In the genomic region with DNA sequence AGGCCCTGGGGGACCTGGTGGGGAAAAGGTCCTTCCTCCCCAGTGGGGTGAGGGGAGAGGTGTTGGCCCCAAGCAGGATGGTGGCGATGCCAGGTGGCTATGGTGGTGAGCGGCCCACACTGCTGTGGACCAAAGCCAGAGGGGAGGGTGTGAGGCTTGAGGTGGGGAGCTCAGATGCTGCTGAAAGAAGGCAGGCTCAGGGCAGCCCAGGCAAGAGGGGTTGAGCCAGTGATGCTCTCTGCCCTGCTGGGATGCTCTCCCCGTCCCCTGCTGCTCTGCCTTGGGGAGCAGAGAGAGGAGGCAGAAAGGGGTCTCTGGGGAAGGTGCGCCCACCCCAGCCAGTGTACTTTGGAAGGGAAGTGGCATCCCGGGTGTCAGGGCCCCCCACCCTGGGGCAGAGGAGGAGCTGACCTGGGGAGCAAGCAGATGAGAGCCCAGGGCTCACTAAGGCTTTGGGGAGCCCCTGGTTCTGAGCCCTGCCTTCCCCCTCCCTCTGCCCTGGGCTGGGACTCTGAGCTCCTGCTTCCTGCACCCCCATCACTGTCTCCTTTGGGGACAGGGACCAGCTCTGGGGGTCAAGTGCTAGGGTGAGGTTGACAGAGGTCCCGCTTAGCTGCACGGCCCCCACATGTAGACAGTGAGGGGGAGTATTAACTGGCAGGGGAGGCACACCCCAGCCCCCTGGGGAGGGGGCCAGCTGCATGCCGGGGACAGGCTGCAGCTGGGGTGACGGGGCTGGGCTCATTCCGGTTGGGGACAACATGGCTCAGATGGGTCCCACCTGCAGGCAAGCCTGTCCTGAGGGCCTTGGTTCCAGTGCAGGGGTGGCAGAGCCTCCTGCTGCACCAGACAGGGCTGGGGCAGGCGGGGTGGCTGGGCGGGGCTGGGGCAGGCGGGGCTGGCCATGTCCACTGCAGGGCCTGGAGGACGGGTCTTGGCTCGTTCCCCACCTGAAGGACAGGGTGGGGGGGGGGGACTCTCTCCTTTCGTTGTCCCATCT, we compare ENCODE assay signal across 23 cellular contexts.
DNase-seq lines count a peak whose midpoint lies in the region; ATAC-seq, FAIRE-seq and TF ChIP-seq lines count a peak whose summit lies in the region.
"Had no signal": no experiment of that assay in that cellular context is flagged by ENCODE, and none has a peak within 500 bp of the region (broad histone marks: within the 10 kb centered on the region; RNA-seq: fewer than 3 reads in every experiment).

No MANE protein-coding gene starts in this region.

- no CpG with 5 or more reads among the region's 16 CpGs for WGBS in H9 (ENCODE audit: extremely low coverage, insufficient read length, low lambda C conversion rate)
- 80 to 89% (median 84%) methylated on average over 6 to 16 of the region's 16 CpGs for WGBS in ovary, 3 donors

- no peak overlapping the region for H2BK15ac ChIP-seq in H9 (ENCODE audit: low read depth, low read length)

- H3K9me3 Mint-ChIP-seq in activated CD4-positive, alpha-beta T cell treated with anti-CD3 and anti-CD28 coated beads for 36 hours (ENCODE audit: low read depth): peaks cover 7% of the 10 kb centered on the region
- peaks cover 11 to 16% of the 10 kb centered on the region in 2 experiments; a peak in 4 of 5 replicates for H3K9me3 Mint-ChIP-seq in H9

- H3K4me3 ChIP-seq in ovary (no peak overlapping the region), vagina (no peak overlapping the region)
- H3K4me3 ChIP-seq: hepatocyte, smooth muscle cell, uterus had no signal

- H3K4me1 ChIP-seq in H9 (ENCODE audit: insufficient read depth, low read length) (no peaks in the 10 kb centered on the region), ovary (ENCODE audit: insufficient read depth) (no peaks in the 10 kb centered on the region), vagina (no peaks in the 10 kb centered on the region)

- no peak overlapping the region for H4K8ac ChIP-seq in H9 (replicated peaks; ENCODE audit: insufficient read length, low read depth, low read length)

- H3K18ac ChIP-seq in H9 (ENCODE audit: insufficient read length, low read depth, low read length): no peak overlapping the region

- H3K4me2 ChIP-seq in H9 (ENCODE audit: insufficient read depth, insufficient read length, low read length): no peak overlapping the region
- H3K4me2 ChIP-seq: hepatocyte, KMS-11, smooth muscle cell had no signal

- TF ChIP-seq POLR2A in ovary (IDR thresholded peaks at IDR 0.05): no peak
- TF ChIP-seq POLR2A in vagina (IDR thresholded peaks at IDR 0.05): no peak

- H2BK120ac ChIP-seq in H9 (ENCODE audit: low read depth, low read length, poor library complexity, severe bottlenecking): no peak overlapping the region

- H3K36me3 ChIP-seq in ovary (no peaks in the 10 kb centered on the region), vagina (no peaks in the 10 kb centered on the region)
- H3K36me3 ChIP-seq: brain microvascular endothelial cell, uterus had no signal

- no peak overlapping the region for H3K9ac ChIP-seq in H9 (ENCODE audit: extremely low read depth, insufficient read length, low read length)
- H3K9ac ChIP-seq: KMS-11 had no signal

- no peak overlapping the region for H3K4ac ChIP-seq in H9 (ENCODE audit: low read depth, low read length)

- intact Hi-C loops in activated CD4-positive, alpha-beta T cell treated with anti-CD3 and anti-CD28 coated beads for 36 hours (cut with DNase I, micrococcal nuclease): no loop called here
- intact Hi-C loops in left cardiac atrium (cut with DNase I) (no loop called here), ovary (cut with DNase I) (no loop called here), vagina (cut with DNase I) (no loop called here)

- H4K91ac ChIP-seq in H9 (ENCODE audit: insufficient read length, low read depth, low read length): no peak overlapping the region

- no peaks in the 10 kb centered on the region for H3K79me2 ChIP-seq in H9 (ENCODE audit: insufficient read depth, low read length)
- H3K79me2 ChIP-seq: hepatocyte had no signal

- H3K27me3 ChIP-seq in H9 (ENCODE audit: insufficient read depth, low read length): no peaks in the 10 kb centered on the region
- no peaks in the 10 kb centered on the region for H3K27me3 ChIP-seq in ovary
- no peaks in the 10 kb centered on the region for H3K27me3 ChIP-seq in vagina
- H3K27me3 ChIP-seq: brain microvascular endothelial cell, hepatocyte, uterus had no signal

- H3K23ac ChIP-seq in H9 (ENCODE audit: insufficient read length, low read depth, low read length): no peak overlapping the region

- no peak for TF ChIP-seq EP300 in ovary (IDR thresholded peaks at IDR 0.05)

- H3K56ac ChIP-seq in H9 (ENCODE audit: insufficient read length, low read depth, low read length): no peak overlapping the region

- H4K5ac ChIP-seq in H9 (ENCODE audit: insufficient read length, low read depth, low read length): no peak overlapping the region

- H4K20me1 ChIP-seq in H9 (ENCODE audit: control insufficient read depth, insufficient read depth, insufficient read length): no peaks in the 10 kb centered on the region

- H3K4me3 Mint-ChIP-seq in activated CD4-positive, alpha-beta T cell treated with anti-CD3 and anti-CD28 coated beads for 36 hours: no peak overlapping the region
- no peak overlapping the region for H3K4me3 Mint-ChIP-seq in H9
- H3K4me3 Mint-ChIP-seq: activated CD8-positive, alpha-beta T cell treated with anti-CD3 and anti-CD28 coated beads for 36 hours; dendritic cell treated with granulocyte-macrophage colony-stimulating factor and Interleukin-4, amounts not matched to agents 40 ng/mL and 50 ng/mL, for 4 days; T-cell had no signal

- H3K36me3 Mint-ChIP-seq in activated CD4-positive, alpha-beta T cell treated with anti-CD3 and anti-CD28 coated beads for 36 hours (ENCODE audit: low read depth): no peaks in the 10 kb centered on the region
- H3K36me3 Mint-ChIP-seq in H9 (ENCODE audit: insufficient read depth in 1 of 3, low read depth in 3 of 3): peaks cover 0 to 1% (median 0%) of the 10 kb centered on the region in 3 experiments; a peak in 1 of 7 replicates
- H3K36me3 Mint-ChIP-seq: T-cell had no signal

- no peak overlapping the region; the same call in 1 of the 2 replicates for H3K14ac ChIP-seq in H9 (ENCODE audit: insufficient read depth, low read length)

- H3K23me2 ChIP-seq in H9 (ENCODE audit: insufficient read length, low read depth, low read length, poor library complexity, severe bottlenecking): no peaks in the 10 kb centered on the region

- H2AK5ac ChIP-seq in H9 (ENCODE audit: insufficient read length, low read length): no peak overlapping the region

- no peak overlapping the region for H3K27ac Mint-ChIP-seq in activated CD4-positive, alpha-beta T cell treated with anti-CD3 and anti-CD28 coated beads for 36 hours
- peak overlapping the region in 2 of 3 experiments; percentile 78 to 80; a peak in 2 of 7 replicates for H3K27ac Mint-ChIP-seq in H9
- H3K27ac Mint-ChIP-seq: activated CD8-positive, alpha-beta T cell treated with anti-CD3 and anti-CD28 coated beads for 36 hours; dendritic cell treated with granulocyte-macrophage colony-stimulating factor and Interleukin-4, amounts not matched to agents 40 ng/mL and 50 ng/mL, for 4 days; naive thymus-derived CD8-positive, alpha-beta T cell; T-cell had no signal

- H3T11ph ChIP-seq in H9 (ENCODE audit: low read length): no peak overlapping the region

- DNase-seq in activated CD4-positive, alpha-beta T cell treated with anti-CD3 and anti-CD28 coated beads for 1 hour: peak; percentile 2
- DNase-seq in activated CD4-positive, alpha-beta T cell treated with anti-CD3 and anti-CD28 coated beads for 36 hours: no peak
- DNase-seq in H9 (peak; percentile 15), left cardiac atrium (peak; percentile 13), ovary (peak in 3 of 5 donors; percentile 8 to 12 (median 10)), iPS-NIHi7 (ENCODE audit: extremely low spot score) (no peak), vagina (ENCODE audit: extremely low spot score in 2 of 2) (no peak), frontal cortex (ENCODE audit: low spot score in 2 of 2) (no peak)
- DNase-seq: activated CD8-positive, alpha-beta T cell treated with anti-CD3 and anti-CD28 coated beads for 36 hours; brain microvascular endothelial cell; Calu3; NCI-H187; NCI-H82; OCI-M1; stimulated activated CD4-positive, alpha-beta T cell treated with anti-CD3 and anti-CD28 coated beads, Interleukin-4, amount 100 ng/mL, for 4 hours had no signal

- no peak overlapping the region for H2AFZ ChIP-seq in H9 (ENCODE audit: low read length)
- H2AFZ ChIP-seq: hepatocyte had no signal

- no peak overlapping the region for H2BK12ac ChIP-seq in H9 (ENCODE audit: insufficient read length, low read depth, low read length)

- TF ChIP-seq CTCF in H9 (conservative IDR thresholded peaks at IDR 0.05): no peak
- TF ChIP-seq CTCF in ovary (IDR thresholded peaks at IDR 0.05): no peak
- no peak for TF ChIP-seq CTCF in vagina (IDR thresholded peaks at IDR 0.05)

- no peak overlapping the region for H2BK20ac ChIP-seq in H9 (ENCODE audit: low read depth, low read length, poor library complexity, severe bottlenecking)

- FAIRE-seq in frontal cortex (lab: Jason Lieb, UNC): no peak
- FAIRE-seq: islet of Langerhans had no signal

- no peaks in the 10 kb centered on the region for H3K79me1 ChIP-seq in H9 (ENCODE audit: insufficient read depth, low read depth, low read length, poor library complexity, severe bottlenecking)

- POLR2A ChIA-PET in activated CD4-positive, alpha-beta T cell treated with anti-CD3 and anti-CD28 coated beads for 36 hours (lab: Charles Lee): no interaction called here

- H3K9me3 ChIP-seq in H9 (ENCODE audit: control insufficient read depth, low read depth, low read length): no peaks in the 10 kb centered on the region
- H3K9me3 ChIP-seq in ovary: no peaks in the 10 kb centered on the region
- H3K9me3 ChIP-seq in vagina: no peaks in the 10 kb centered on the region
- H3K9me3 ChIP-seq: uterus had no signal

- ATAC-seq in activated CD4-positive, alpha-beta T cell treated with anti-CD3 and anti-CD28 coated beads for 36 hours: no peak
- ATAC-seq in left cardiac atrium: no peak
- ATAC-seq: activated CD8-positive, alpha-beta T cell treated with anti-CD3 and anti-CD28 coated beads for 36 hours; naive thymus-derived CD8-positive, alpha-beta T cell; T-cell had no signal

- no peaks in the 10 kb centered on the region for H3K4me1 Mint-ChIP-seq in activated CD4-positive, alpha-beta T cell treated with anti-CD3 and anti-CD28 coated beads for 36 hours
- peaks cover 3 to 4% of the 10 kb centered on the region in 2 experiments for H3K4me1 Mint-ChIP-seq in H9

- CTCF ChIA-PET in activated CD4-positive, alpha-beta T cell treated with anti-CD3 and anti-CD28 coated beads for 36 hours (lab: Charles Lee): interaction anchor here (0.6 kb wide), 1 partner anchor 263 kb away, joined by 3 read pairs; no protein-coding TSS in a partner anchor

- no peak overlapping the region for H2BK5ac ChIP-seq in H9 (ENCODE audit: insufficient read length, low read length)

- peaks cover 3% of the 10 kb centered on the region for H3K27me3 Mint-ChIP-seq in activated CD4-positive, alpha-beta T cell treated with anti-CD3 and anti-CD28 coated beads for 36 hours
- H3K27me3 Mint-ChIP-seq in H9 (ENCODE audit: low read depth): no peaks in the 10 kb centered on the region; the same call in 1 of the 2 replicates

- no peak overlapping the region for H3K27ac ChIP-seq in H9 (ENCODE audit: insufficient read length, low read depth, low read length)
- H3K27ac ChIP-seq in ovary: no peak overlapping the region
- H3K27ac ChIP-seq in vagina: no peak overlapping the region
- H3K27ac ChIP-seq: brain microvascular endothelial cell, hepatocyte, KMS-11, uterus had no signal

Comparison
In these comparisons a context has a peak if more than half of its experiments do, and no peak if none do; other contexts are left out.
1. DNase-seq: peak in activated CD4-positive, alpha-beta T cell treated with anti-CD3 and anti-CD28 coated beads for 1 hour (single experiment), H9 (single experiment), left cardiac atrium (single experiment) and ovary (3 of 5); none in activated CD4-positive, alpha-beta T cell treated with anti-CD3 and anti-CD28 coated beads for 36 hours (single experiment), iPS-NIHi7 (single experiment), vagina (0 of 2) and frontal cortex (0 of 2).